8 cellular contexts compared by ENCODE assay signal in genomic region chr1:3611170-3612019, GRCh38.
DNase-seq lines count a peak whose midpoint lies in the region; ATAC-seq lines count a peak whose summit lies in the region.

A gene with protein sequence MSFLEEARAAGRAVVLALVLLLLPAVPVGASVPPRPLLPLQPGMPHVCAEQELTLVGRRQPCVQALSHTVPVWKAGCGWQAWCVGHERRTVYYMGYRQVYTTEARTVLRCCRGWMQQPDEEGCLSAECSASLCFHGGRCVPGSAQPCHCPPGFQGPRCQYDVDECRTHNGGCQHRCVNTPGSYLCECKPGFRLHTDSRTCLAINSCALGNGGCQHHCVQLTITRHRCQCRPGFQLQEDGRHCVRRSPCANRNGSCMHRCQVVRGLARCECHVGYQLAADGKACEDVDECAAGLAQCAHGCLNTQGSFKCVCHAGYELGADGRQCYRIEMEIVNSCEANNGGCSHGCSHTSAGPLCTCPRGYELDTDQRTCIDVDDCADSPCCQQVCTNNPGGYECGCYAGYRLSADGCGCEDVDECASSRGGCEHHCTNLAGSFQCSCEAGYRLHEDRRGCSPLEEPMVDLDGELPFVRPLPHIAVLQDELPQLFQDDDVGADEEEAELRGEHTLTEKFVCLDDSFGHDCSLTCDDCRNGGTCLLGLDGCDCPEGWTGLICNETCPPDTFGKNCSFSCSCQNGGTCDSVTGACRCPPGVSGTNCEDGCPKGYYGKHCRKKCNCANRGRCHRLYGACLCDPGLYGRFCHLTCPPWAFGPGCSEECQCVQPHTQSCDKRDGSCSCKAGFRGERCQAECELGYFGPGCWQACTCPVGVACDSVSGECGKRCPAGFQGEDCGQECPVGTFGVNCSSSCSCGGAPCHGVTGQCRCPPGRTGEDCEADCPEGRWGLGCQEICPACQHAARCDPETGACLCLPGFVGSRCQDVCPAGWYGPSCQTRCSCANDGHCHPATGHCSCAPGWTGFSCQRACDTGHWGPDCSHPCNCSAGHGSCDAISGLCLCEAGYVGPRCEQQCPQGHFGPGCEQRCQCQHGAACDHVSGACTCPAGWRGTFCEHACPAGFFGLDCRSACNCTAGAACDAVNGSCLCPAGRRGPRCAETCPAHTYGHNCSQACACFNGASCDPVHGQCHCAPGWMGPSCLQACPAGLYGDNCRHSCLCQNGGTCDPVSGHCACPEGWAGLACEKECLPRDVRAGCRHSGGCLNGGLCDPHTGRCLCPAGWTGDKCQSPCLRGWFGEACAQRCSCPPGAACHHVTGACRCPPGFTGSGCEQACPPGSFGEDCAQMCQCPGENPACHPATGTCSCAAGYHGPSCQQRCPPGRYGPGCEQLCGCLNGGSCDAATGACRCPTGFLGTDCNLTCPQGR (N-terminal part only) (minus strand): TSS chr1:3611508. CDS start chr1:3611268, 240 bp downstream.

- ATAC-seq in GM19463 (IDR thresholded peaks at IDR 0.05; ENCODE audit: unreplicated experiment) = no peak

- peak; percentile 26 for DNase-seq in NCI-H510A (lab: John Stamatoyannopoulos, UW)
- no peak for DNase-seq in NCI-H510A treated with DMSO at 0.1 percent for 48 hours (lab: John Stamatoyannopoulos, UW)
- DNase-seq in T-helper 1 cell = peak in 4 of 5 donors; percentile 49 to 54 (median 53)
- DNase-seq in astrocyte of the hippocampus (ENCODE audit: low read depth, low spot score) = peak; percentile 84
- peak; percentile 98 for DNase-seq in islet precursor cell
- DNase-seq in stimulated activated CD4-positive, alpha-beta T cell treated with anti-CD3 and anti-CD28 coated beads, Interleukin-2, amount 100 ng/mL, for 48 hours = peak; percentile 50 to 54
- no peak for DNase-seq in glomerular visceral epithelial cell (ENCODE audit: extremely low spot score)

Comparison
In these comparisons a context has a peak if more than half of its experiments do, and no peak if none do; other contexts are left out.
1. DNase-seq: peak in NCI-H510A (single experiment), T-helper 1 cell (4 of 5), astrocyte of the hippocampus (single experiment), islet precursor cell (single experiment) and stimulated activated CD4-positive, alpha-beta T cell treated with anti-CD3 and anti-CD28 coated beads, Interleukin-2, amount 100 ng/mL, for 48 hours (2 of 2); none in NCI-H510A treated with DMSO at 0.1 percent for 48 hours (single experiment) and glomerular visceral epithelial cell (single experiment).